In the genomic region with DNA sequence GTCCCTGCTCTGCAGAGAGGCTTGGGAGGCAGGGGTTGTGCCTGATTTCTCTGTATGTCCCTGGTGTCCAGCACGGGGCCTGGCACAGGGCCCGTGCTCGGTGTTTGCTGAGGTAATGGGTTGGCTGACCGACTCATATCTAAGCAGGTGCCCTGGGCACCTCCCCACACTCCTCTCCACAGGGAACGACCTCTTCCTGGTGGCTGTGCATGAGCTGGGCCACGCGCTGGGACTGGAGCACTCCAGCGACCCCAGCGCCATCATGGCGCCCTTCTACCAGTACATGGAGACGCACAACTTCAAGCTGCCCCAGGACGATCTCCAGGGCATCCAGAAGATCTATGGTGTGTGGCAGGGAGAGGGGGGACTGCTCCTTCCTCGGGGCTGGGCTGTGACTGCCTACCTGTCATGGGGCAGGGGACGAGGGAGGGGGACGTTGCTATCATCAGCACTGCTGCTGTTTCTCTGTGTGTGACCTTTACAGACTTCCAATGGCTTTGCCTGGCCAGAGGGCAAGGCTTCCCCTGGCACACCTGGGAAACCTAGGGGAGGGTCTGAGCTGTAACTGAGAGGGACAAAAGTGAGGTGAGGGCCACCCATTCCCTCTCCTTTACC, we compare ENCODE assay signal across 1 cellular context.
TF ChIP-seq lines count a peak whose summit lies in the region.

No MANE protein-coding gene starts in this region.

TF ChIP-seq in HepG2, 621 proteins besides CTCF, POLR2A, EP300 and RAD21 (continues in another document):
- TF ChIP-seq, protein P1, sequence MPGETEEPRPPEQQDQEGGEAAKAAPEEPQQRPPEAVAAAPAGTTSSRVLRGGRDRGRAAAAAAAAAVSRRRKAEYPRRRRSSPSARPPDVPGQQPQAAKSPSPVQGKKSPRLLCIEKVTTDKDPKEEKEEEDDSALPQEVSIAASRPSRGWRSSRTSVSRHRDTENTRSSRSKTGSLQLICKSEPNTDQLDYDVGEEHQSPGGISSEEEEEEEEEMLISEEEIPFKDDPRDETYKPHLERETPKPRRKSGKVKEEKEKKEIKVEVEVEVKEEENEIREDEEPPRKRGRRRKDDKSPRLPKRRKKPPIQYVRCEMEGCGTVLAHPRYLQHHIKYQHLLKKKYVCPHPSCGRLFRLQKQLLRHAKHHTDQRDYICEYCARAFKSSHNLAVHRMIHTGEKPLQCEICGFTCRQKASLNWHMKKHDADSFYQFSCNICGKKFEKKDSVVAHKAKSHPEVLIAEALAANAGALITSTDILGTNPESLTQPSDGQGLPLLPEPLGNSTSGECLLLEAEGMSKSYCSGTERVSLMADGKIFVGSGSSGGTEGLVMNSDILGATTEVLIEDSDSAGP (CRISPR knock-in tag; IDR thresholded peaks at IDR 0.05; ENCODE audit: borderline replicate concordance): peak; percentile 39; the same call in 1 of the 2 replicates
- no peak for TF ChIP-seq ZNF879 (CRISPR knock-in tag; IDR thresholded peaks at IDR 0.05)
- no peak for TF ChIP-seq ZNF557 (CRISPR knock-in tag; IDR thresholded peaks at IDR 0.05)
- TF ChIP-seq MYNN (CRISPR knock-in tag; IDR thresholded peaks at IDR 0.05; ENCODE audit: low read depth): no peak
- TF ChIP-seq ZNF83 (CRISPR knock-in tag; IDR thresholded peaks at IDR 0.05; ENCODE audit: borderline replicate concordance): peak; percentile 58; the same call in 1 of the 2 replicates
- TF ChIP-seq ZNF224 (CRISPR knock-in tag; IDR thresholded peaks at IDR 0.05): peak; percentile 72; the same call in 1 of the 2 replicates
- TF ChIP-seq ZNF20 (CRISPR knock-in tag; IDR thresholded peaks at IDR 0.05): no peak
- TF ChIP-seq, protein P2, sequence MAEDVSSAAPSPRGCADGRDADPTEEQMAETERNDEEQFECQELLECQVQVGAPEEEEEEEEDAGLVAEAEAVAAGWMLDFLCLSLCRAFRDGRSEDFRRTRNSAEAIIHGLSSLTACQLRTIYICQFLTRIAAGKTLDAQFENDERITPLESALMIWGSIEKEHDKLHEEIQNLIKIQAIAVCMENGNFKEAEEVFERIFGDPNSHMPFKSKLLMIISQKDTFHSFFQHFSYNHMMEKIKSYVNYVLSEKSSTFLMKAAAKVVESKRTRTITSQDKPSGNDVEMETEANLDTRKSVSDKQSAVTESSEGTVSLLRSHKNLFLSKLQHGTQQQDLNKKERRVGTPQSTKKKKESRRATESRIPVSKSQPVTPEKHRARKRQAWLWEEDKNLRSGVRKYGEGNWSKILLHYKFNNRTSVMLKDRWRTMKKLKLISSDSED (CRISPR knock-in tag; IDR thresholded peaks at IDR 0.05): 0 out of 2 replicates have a peak, but pooled peaks have one; percentile 42
- no peak for TF ChIP-seq NR2F1 (CRISPR knock-in tag; IDR thresholded peaks at IDR 0.05)
- TF ChIP-seq, protein P3, sequence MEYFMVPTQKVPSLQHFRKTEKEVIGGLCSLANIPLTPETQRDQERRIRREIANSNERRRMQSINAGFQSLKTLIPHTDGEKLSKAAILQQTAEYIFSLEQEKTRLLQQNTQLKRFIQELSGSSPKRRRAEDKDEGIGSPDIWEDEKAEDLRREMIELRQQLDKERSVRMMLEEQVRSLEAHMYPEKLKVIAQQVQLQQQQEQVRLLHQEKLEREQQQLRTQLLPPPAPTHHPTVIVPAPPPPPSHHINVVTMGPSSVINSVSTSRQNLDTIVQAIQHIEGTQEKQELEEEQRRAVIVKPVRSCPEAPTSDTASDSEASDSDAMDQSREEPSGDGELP (IDR thresholded peaks at IDR 0.05; ENCODE audit: borderline replicate concordance, low read depth): no peak
- TF ChIP-seq, protein P4, sequence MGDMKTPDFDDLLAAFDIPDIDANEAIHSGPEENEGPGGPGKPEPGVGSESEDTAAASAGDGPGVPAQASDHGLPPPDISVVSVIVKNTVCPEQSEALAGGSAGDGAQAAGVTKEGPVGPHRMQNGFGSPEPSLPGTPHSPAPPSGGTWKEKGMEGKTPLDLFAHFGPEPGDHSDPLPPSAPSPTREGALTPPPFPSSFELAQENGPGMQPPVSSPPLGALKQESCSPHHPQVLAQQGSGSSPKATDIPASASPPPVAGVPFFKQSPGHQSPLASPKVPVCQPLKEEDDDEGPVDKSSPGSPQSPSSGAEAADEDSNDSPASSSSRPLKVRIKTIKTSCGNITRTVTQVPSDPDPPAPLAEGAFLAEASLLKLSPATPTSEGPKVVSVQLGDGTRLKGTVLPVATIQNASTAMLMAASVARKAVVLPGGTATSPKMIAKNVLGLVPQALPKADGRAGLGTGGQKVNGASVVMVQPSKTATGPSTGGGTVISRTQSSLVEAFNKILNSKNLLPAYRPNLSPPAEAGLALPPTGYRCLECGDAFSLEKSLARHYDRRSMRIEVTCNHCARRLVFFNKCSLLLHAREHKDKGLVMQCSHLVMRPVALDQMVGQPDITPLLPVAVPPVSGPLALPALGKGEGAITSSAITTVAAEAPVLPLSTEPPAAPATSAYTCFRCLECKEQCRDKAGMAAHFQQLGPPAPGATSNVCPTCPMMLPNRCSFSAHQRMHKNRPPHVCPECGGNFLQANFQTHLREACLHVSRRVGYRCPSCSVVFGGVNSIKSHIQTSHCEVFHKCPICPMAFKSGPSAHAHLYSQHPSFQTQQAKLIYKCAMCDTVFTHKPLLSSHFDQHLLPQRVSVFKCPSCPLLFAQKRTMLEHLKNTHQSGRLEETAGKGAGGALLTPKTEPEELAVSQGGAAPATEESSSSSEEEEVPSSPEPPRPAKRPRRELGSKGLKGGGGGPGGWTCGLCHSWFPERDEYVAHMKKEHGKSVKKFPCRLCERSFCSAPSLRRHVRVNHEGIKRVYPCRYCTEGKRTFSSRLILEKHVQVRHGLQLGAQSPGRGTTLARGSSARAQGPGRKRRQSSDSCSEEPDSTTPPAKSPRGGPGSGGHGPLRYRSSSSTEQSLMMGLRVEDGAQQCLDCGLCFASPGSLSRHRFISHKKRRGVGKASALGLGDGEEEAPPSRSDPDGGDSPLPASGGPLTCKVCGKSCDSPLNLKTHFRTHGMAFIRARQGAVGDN (CRISPR knock-in tag; IDR thresholded peaks at IDR 0.05): peak; percentile 80
- 0 out of 2 replicates have a peak, but pooled peaks have one; percentile 54 for TF ChIP-seq ZNF274 (CRISPR knock-in tag; IDR thresholded peaks at IDR 0.05)
- TF ChIP-seq, protein P5, sequence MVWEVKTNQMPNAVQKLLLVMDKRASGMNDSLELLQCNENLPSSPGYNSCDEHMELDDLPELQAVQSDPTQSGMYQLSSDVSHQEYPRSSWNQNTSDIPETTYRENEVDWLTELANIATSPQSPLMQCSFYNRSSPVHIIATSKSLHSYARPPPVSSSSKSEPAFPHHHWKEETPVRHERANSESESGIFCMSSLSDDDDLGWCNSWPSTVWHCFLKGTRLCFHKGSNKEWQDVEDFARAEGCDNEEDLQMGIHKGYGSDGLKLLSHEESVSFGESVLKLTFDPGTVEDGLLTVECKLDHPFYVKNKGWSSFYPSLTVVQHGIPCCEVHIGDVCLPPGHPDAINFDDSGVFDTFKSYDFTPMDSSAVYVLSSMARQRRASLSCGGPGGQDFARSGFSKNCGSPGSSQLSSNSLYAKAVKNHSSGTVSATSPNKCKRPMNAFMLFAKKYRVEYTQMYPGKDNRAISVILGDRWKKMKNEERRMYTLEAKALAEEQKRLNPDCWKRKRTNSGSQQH (CRISPR knock-in tag; IDR thresholded peaks at IDR 0.05; ENCODE audit: low read depth): peak; percentile 7; the same call in 1 of the 2 replicates
- peak; percentile 47; the same call in 1 of the 2 replicates for TF ChIP-seq TAF1 (CRISPR knock-in tag; IDR thresholded peaks at IDR 0.05)
- TF ChIP-seq HNRNPL (IDR thresholded peaks at IDR 0.05; ENCODE audit: low read depth, low read length): 0 out of 2 replicates have a peak, but pooled peaks have one; percentile 43
- TF ChIP-seq YEATS4 (CRISPR knock-in tag; IDR thresholded peaks at IDR 0.05; ENCODE audit: borderline replicate concordance): no peak
- 0 out of 2 replicates have a peak, but pooled peaks have one; percentile 59 for TF ChIP-seq ZNF260 (CRISPR knock-in tag; IDR thresholded peaks at IDR 0.05; ENCODE audit: borderline replicate concordance, low read depth)
- no peak for TF ChIP-seq ZBTB21 (CRISPR knock-in tag; IDR thresholded peaks at IDR 0.05)
- peak; percentile 32; the same call in 1 of the 2 replicates for TF ChIP-seq SP4 (CRISPR knock-in tag; IDR thresholded peaks at IDR 0.05)
- TF ChIP-seq ZNF33A (CRISPR knock-in tag; IDR thresholded peaks at IDR 0.05; ENCODE audit: borderline replicate concordance): no peak
- TF ChIP-seq, protein P6, sequence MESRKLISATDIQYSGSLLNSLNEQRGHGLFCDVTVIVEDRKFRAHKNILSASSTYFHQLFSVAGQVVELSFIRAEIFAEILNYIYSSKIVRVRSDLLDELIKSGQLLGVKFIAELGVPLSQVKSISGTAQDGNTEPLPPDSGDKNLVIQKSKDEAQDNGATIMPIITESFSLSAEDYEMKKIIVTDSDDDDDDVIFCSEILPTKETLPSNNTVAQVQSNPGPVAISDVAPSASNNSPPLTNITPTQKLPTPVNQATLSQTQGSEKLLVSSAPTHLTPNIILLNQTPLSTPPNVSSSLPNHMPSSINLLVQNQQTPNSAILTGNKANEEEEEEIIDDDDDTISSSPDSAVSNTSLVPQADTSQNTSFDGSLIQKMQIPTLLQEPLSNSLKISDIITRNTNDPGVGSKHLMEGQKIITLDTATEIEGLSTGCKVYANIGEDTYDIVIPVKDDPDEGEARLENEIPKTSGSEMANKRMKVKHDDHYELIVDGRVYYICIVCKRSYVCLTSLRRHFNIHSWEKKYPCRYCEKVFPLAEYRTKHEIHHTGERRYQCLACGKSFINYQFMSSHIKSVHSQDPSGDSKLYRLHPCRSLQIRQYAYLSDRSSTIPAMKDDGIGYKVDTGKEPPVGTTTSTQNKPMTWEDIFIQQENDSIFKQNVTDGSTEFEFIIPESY (CRISPR knock-in tag; IDR thresholded peaks at IDR 0.05): peak; percentile 82
- 0 out of 2 replicates have a peak, but pooled peaks have one; percentile 24 for TF ChIP-seq ZNF746 (CRISPR knock-in tag; IDR thresholded peaks at IDR 0.05)
- TF ChIP-seq, protein P7, sequence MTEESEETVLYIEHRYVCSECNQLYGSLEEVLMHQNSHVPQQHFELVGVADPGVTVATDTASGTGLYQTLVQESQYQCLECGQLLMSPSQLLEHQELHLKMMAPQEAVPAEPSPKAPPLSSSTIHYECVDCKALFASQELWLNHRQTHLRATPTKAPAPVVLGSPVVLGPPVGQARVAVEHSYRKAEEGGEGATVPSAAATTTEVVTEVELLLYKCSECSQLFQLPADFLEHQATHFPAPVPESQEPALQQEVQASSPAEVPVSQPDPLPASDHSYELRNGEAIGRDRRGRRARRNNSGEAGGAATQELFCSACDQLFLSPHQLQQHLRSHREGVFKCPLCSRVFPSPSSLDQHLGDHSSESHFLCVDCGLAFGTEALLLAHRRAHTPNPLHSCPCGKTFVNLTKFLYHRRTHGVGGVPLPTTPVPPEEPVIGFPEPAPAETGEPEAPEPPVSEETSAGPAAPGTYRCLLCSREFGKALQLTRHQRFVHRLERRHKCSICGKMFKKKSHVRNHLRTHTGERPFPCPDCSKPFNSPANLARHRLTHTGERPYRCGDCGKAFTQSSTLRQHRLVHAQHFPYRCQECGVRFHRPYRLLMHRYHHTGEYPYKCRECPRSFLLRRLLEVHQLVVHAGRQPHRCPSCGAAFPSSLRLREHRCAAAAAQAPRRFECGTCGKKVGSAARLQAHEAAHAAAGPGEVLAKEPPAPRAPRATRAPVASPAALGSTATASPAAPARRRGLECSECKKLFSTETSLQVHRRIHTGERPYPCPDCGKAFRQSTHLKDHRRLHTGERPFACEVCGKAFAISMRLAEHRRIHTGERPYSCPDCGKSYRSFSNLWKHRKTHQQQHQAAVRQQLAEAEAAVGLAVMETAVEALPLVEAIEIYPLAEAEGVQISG (CRISPR knock-in tag; IDR thresholded peaks at IDR 0.05): peak; percentile 28; the same call in 1 of the 2 replicates
- TF ChIP-seq, protein P8, sequence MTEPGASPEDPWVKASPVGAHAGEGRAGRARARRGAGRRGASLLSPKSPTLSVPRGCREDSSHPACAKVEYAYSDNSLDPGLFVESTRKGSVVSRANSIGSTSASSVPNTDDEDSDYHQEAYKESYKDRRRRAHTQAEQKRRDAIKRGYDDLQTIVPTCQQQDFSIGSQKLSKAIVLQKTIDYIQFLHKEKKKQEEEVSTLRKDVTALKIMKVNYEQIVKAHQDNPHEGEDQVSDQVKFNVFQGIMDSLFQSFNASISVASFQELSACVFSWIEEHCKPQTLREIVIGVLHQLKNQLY (CRISPR knock-in tag; IDR thresholded peaks at IDR 0.05): no peak
- no peak for TF ChIP-seq ARHGAP35 (CRISPR knock-in tag; IDR thresholded peaks at IDR 0.05; ENCODE audit: borderline replicate concordance)
- peak; percentile 6; the same call in 1 of the 2 replicates for TF ChIP-seq PITX1 (CRISPR knock-in tag; IDR thresholded peaks at IDR 0.05)
- TF ChIP-seq MYC (CRISPR knock-in tag; IDR thresholded peaks at IDR 0.05; ENCODE audit: borderline replicate concordance): 0 out of 2 replicates have a peak, but pooled peaks have one; percentile 29
- no peak for TF ChIP-seq SAP130 (CRISPR knock-in tag; IDR thresholded peaks at IDR 0.05; ENCODE audit: low read depth)
- peak; percentile 48 for TF ChIP-seq ZNF883 (CRISPR knock-in tag; IDR thresholded peaks at IDR 0.05; ENCODE audit: not compliant biosample characterization)
- no peak for TF ChIP-seq REXO4 (CRISPR knock-in tag; IDR thresholded peaks at IDR 0.05; ENCODE audit: borderline replicate concordance)
- TF ChIP-seq SRF (IDR thresholded peaks at IDR 0.05; ENCODE audit: low read depth, low read length): no peak
- TF ChIP-seq, protein P9, sequence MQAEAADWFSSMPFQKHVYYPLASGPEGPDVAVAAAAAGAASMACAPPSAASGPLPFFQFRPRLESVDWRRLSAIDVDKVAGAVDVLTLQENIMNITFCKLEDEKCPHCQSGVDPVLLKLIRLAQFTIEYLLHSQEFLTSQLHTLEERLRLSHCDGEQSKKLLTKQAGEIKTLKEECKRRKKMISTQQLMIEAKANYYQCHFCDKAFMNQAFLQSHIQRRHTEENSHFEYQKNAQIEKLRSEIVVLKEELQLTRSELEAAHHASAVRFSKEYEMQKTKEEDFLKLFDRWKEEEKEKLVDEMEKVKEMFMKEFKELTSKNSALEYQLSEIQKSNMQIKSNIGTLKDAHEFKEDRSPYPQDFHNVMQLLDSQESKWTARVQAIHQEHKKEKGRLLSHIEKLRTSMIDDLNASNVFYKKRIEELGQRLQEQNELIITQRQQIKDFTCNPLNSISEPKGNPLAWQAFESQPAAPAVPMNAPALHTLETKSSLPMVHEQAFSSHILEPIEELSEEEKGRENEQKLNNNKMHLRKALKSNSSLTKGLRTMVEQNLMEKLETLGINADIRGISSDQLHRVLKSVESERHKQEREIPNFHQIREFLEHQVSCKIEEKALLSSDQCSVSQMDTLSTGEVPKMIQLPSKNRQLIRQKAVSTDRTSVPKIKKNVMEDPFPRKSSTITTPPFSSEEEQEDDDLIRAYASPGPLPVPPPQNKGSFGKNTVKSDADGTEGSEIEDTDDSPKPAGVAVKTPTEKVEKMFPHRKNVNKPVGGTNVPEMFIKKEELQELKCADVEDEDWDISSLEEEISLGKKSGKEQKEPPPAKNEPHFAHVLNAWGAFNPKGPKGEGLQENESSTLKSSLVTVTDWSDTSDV (CRISPR knock-in tag; IDR thresholded peaks at IDR 0.05): peak; percentile 75; the same call in 1 of the 2 replicates
- TF ChIP-seq, protein P10, sequence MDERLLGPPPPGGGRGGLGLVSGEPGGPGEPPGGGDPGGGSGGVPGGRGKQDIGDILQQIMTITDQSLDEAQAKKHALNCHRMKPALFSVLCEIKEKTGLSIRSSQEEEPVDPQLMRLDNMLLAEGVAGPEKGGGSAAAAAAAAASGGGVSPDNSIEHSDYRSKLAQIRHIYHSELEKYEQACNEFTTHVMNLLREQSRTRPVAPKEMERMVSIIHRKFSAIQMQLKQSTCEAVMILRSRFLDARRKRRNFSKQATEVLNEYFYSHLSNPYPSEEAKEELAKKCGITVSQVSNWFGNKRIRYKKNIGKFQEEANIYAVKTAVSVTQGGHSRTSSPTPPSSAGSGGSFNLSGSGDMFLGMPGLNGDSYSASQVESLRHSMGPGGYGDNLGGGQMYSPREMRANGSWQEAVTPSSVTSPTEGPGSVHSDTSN (CRISPR knock-in tag; IDR thresholded peaks at IDR 0.05): 0 out of 2 replicates have a peak, but pooled peaks have one; percentile 0
- no peak for TF ChIP-seq MAZ (IDR thresholded peaks at IDR 0.05; ENCODE audit: borderline replicate concordance, low read depth, low read length)
- TF ChIP-seq MAZ (CRISPR knock-in tag; IDR thresholded peaks at IDR 0.05; ENCODE audit: low read depth): peak; percentile 60; the same call in 1 of the 2 replicates
- TF ChIP-seq ZSCAN29 (CRISPR knock-in tag; conservative IDR thresholded peaks at IDR 0.05): no peak
